ENCODE assay signal across 8 cellular contexts in genomic region chr9:83956288-83957028, GRCh38. TPM values are rescaled to one million over a fixed set of nuclear protein-coding genes. Genes with fewer than 3 reads are reported as not detected.
A peak's percentile ranks its signal among the peaks of the same experiment; 100 is the strongest.
DNase-seq lines count a peak whose midpoint lies in the region; ATAC-seq and TF ChIP-seq lines count a peak whose summit lies in the region.

No MANE protein-coding gene starts in this region.

- H3K27ac Mint-ChIP-seq in CD14-positive monocyte: peak overlapping the region; percentile 87 to 99 (median 96)

- H4K20me1 ChIP-seq in OCI-LY7 (ENCODE audit: insufficient read depth, low read length) (no peaks in the 10 kb centered on the region), osteoblast (ENCODE audit: insufficient read depth, low read length) (no peaks in the 10 kb centered on the region)

- H2AFZ ChIP-seq in OCI-LY7 (ENCODE audit: low read length) (peak overlapping the region; percentile 81), osteoblast (ENCODE audit: low read length) (peak overlapping the region; percentile 99)

- H3K79me2 ChIP-seq in OCI-LY7 (ENCODE audit: insufficient read depth, low read depth, low read length): peaks cover 10% of the 10 kb centered on the region; the same call in 1 of the 2 replicates
- peaks cover 9% of the 10 kb centered on the region for H3K79me2 ChIP-seq in osteoblast (ENCODE audit: insufficient read depth, low read length)

- H3K4me1 Mint-ChIP-seq in CD14-positive monocyte: peaks cover 24% of the 10 kb centered on the region

- H3K4me1 ChIP-seq in OCI-LY7 (ENCODE audit: insufficient read depth, low read length, poor library complexity, severe bottlenecking) (peaks cover 17% of the 10 kb centered on the region), osteoblast (ENCODE audit: insufficient read depth, low read length) (peaks cover 8% of the 10 kb centered on the region)

- CTCF ChIA-PET in OCI-LY7 (lab: Charles Lee; ENCODE audit: unreplicated experiment): no interaction called here

- no TSS peak for BruUV-seq in OCI-LY7 (replicated peaks; lab: Mats Ljungman, UMichigan)

- H3K36me3 ChIP-seq in OCI-LY7 (ENCODE audit: insufficient read depth, low read length) (no peaks in the 10 kb centered on the region; the same call in none of the 2 replicates), osteoblast (ENCODE audit: insufficient read depth, low read length) (peaks cover 13% of the 10 kb centered on the region)

- ATAC-seq in HG03378 (IDR thresholded peaks at IDR 0.05; ENCODE audit: unreplicated experiment): peak; percentile 79

- TF ChIP-seq CTCF in CD14-positive monocyte (IDR thresholded peaks at IDR 0.05) (no peak), OCI-LY7 (conservative IDR thresholded peaks at IDR 0.05; ENCODE audit: low read length) (no peak), osteoblast (IDR thresholded peaks at IDR 0.05; ENCODE audit: extremely low read depth, low read depth, low read length) (no peak)

- H3K4me3 ChIP-seq in OCI-LY7 (ENCODE audit: low read depth, low read length, poor library complexity, severe bottlenecking): peak overlapping the region; percentile 78
- peak overlapping the region; percentile 83 for H3K4me3 ChIP-seq in osteoblast (ENCODE audit: insufficient read depth, low read length)

- H3K27ac ChIP-seq in OCI-LY7 (ENCODE audit: low read depth, low read length, poor library complexity, severe bottlenecking): peak overlapping the region; percentile 44
- H3K27ac ChIP-seq in osteoblast (ENCODE audit: low read depth, low read length): peak overlapping the region; percentile 71

- H3K4me2 ChIP-seq in OCI-LY7 (ENCODE audit: low read length) (peak overlapping the region; percentile 90), osteoblast (ENCODE audit: insufficient read depth, low read length) (peak overlapping the region; percentile 74)

- no peaks in the 10 kb centered on the region for H3K9me3 ChIP-seq in OCI-LY7 (ENCODE audit: low read length)
- H3K9me3 ChIP-seq in osteoblast (ENCODE audit: low read depth, low read length): no peaks in the 10 kb centered on the region

- POLR2A ChIA-PET in OCI-LY7 (lab: Charles Lee): no interaction called here

- no peaks in the 10 kb centered on the region for H3K9me2 ChIP-seq in OCI-LY7 (ENCODE audit: insufficient read depth, low read length)

- TF ChIP-seq POLR2A in GM19193 (IDR thresholded peaks at IDR 0.05; ENCODE audit: extremely low read depth, insufficient read depth, insufficient read length): peak; percentile 76

- H3K27me3 ChIP-seq in osteoblast (ENCODE audit: insufficient read depth, low read length): no peaks in the 10 kb centered on the region

- peak overlapping the region; percentile 98 for H3K4me3 Mint-ChIP-seq in CD14-positive monocyte

- H3K36me3 Mint-ChIP-seq in CD14-positive monocyte: peaks cover 3 to 28% of the 10 kb centered on the region in 2 donors

- no peaks in the 10 kb centered on the region for H3K9me3 Mint-ChIP-seq in CD14-positive monocyte

- peak; percentile 57 for DNase-seq in CD14-positive monocyte (ENCODE audit: low spot score)
- peak; percentile 72 for DNase-seq in OCI-LY7 (ENCODE audit: low spot score)
- DNase-seq in activated gamma-delta T cell (lab: John Stamatoyannopoulos, UW): peak; percentile 43
- peak; percentile 66 for DNase-seq in globus pallidus (ENCODE audit: low spot score)
- DNase-seq in osteoblast (ENCODE audit: insufficient read length, low spot score, missing footprints): peak; percentile 96
- DNase-seq in ureter (ENCODE audit: low spot score): peak; percentile 80

- H3K27me3 Mint-ChIP-seq in CD14-positive monocyte (ENCODE audit: low read depth in 3 of 3): peaks cover 0 to 2% (median 1%) of the 10 kb centered on the region in 3 donors

- intact Hi-C loops in CD14-positive monocyte (cut with micrococcal nuclease): no loop called here
- intact Hi-C loops in OCI-LY7 (cut with micrococcal nuclease; ENCODE audit: unreplicated experiment): no loop called here

RNA-seq across cellular contexts. Expression of gene HNRNPK, which starts 23.6 kb away (rescaled TPM):
- polyA plus RNA-seq in CD14-positive monocyte: 100 to 1,000 TPM; 645 to 743 TPM
- 592 and 700 TPM in 2 replicates for total RNA-seq in OCI-LY7 (2014; rRNA removed; shearing (Covaris generic))
- total RNA-seq in OCI-LY7 (2022) (768 and 787 TPM in 2 replicates), osteoblast (503 and 514 TPM in 2 replicates), ureter (600 TPM)

RNA-seq across cellular contexts. Expression of gene RMI1, which starts 24.1 kb away (rescaled TPM):
- 10 to 100 TPM in 1 of 2 donors, 1 to 10 TPM in 1; 5.3 to 11.5 TPM for polyA plus RNA-seq in CD14-positive monocyte
- 10.0 and 16.7 TPM in 2 replicates for total RNA-seq in OCI-LY7 (2014; rRNA removed; shearing (Covaris generic))
- 44.3 and 46.2 TPM in 2 replicates for total RNA-seq in OCI-LY7 (2022)
- total RNA-seq in osteoblast: 6.2 and 8.0 TPM in 2 replicates
- total RNA-seq in ureter: 12.1 TPM

RNA-seq across cellular contexts. Expression of gene KIF27, which starts 35.2 kb away (rescaled TPM):
- 1 to 10 TPM in 1 of 2 donors, under 1 TPM in 1; 0.58 to 1.3 TPM for polyA plus RNA-seq in CD14-positive monocyte
- total RNA-seq in OCI-LY7 (2014; rRNA removed; shearing (Covaris generic)): 5.6 and 6.0 TPM in 2 replicates
- total RNA-seq in OCI-LY7 (2022): 7.3 and 9.1 TPM in 2 replicates
- total RNA-seq in osteoblast: 6.2 TPM in 2 replicates
- 10.7 TPM for total RNA-seq in ureter

Comparison
In these comparisons a context has a peak if more than half of its experiments do, and no peak if none do; other contexts are left out.
1. Peak in every context shown above with its lines: DNase-seq, ATAC-seq, H3K4me3 ChIP-seq and H3K27ac ChIP-seq.
2. DNase-seq: peak in every context shown above with its lines; median percentile 96 in osteoblast; 80 in ureter; 72 in OCI-LY7; 66 in globus pallidus; 57 in CD14-positive monocyte; 43 in activated gamma-delta T cell.